In the genomic region with DNA sequence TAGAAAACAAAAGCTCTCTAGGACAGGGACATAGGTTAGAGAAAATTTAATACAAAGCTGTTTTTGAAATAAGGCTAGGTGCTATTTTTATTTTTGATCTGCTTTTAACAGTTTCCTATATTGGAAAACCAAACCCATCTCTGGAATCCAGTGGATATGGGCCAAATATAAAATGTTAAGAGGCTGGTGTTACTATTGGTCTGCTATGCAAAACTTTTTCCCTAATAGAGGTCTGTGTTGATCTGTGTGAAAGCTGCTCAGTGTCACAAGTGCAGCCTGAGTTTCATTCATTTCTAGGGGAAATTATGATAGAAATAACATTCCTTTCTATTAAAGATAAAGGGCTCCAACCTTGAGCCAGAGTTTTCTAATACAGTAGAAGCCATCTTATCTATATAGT, we compare ENCODE assay signal across 18 cellular contexts.
"Had no signal": no experiment of that assay in that cellular context is flagged by ENCODE, and none has a peak within 500 bp of the region (broad histone marks: within the 10 kb centered on the region; RNA-seq: fewer than 3 reads in every experiment).

No MANE protein-coding gene starts in this region.

- H3K27me3 ChIP-seq: MG63, SJSA1 had no signal

- H3K9me3 ChIP-seq: MG63, SJSA1 had no signal

- H3K36me3 ChIP-seq: MG63, SJSA1 had no signal

- H3K27ac ChIP-seq: SJSA1, SK-N-MC had no signal

- H3K4me3 ChIP-seq: MG63, SJSA1, SK-N-MC had no signal

- DNase-seq: KBM-7, MG63, NCI-H1092, NCI-H1105 treated with DMSO at 0.1 percent for 48 hours, NCI-H1417 treated with DMSO at 0.1 percent for 48 hours, NCI-H187, NCI-H2029, NCI-H2081 treated with DMSO at 0.1 percent for 48 hours, NCI-H2171, NCI-H226, NCI-H510A, NCI-H524 treated with DMSO at 0.1 percent for 48 hours, NCI-H774, Right ventricle myocardium superior, RPMI8226, SIG-M5 had no signal
